In genomic region chrX:10554612-10555270, GRCh38 we compare ENCODE assay signal across 20 cellular contexts.
A peak's percentile ranks its signal among the peaks of the same experiment; 100 is the strongest.
DNase-seq lines count a peak whose midpoint lies in the region; ATAC-seq and TF ChIP-seq lines count a peak whose summit lies in the region.
"Had no signal": no experiment of that assay in that cellular context is flagged by ENCODE, and none has a peak within 500 bp of the region (broad histone marks: within the 10 kb centered on the region; RNA-seq: fewer than 3 reads in every experiment).

No MANE protein-coding gene starts in this region.

- intact Hi-C loops in IMR-90 (cut with micrococcal nuclease), result no loop called here

- H3K27ac Mint-ChIP-seq in endothelial cell (ENCODE audit: unreplicated experiment), result peak overlapping the region; percentile 78
- H3K27ac Mint-ChIP-seq: CD8-positive, alpha-beta memory T cell had no signal

- no peak overlapping the region for H4K91ac ChIP-seq in IMR-90 (ENCODE audit: insufficient read depth, low read depth, low read length)

- CTCF ChIA-PET in IMR-90 (lab: Yijun Ruan, JAX), result no interaction called here

- WGBS in IMR-90 (ENCODE audit: extremely low coverage in 2 of 2, insufficient read length in 1 of 2), 2 experiments, result 57% methylated on average over 4 of the region's 6 CpGs; no CpG with 5 or more reads in 1 of the 2 experiments
- 82% methylated on average over 6 of the region's 6 CpGs for WGBS in liver

- H3K4ac ChIP-seq in IMR-90 (ENCODE audit: low read depth, low read length), result no peak overlapping the region

- H3K9me1 ChIP-seq in IMR-90 (ENCODE audit: insufficient read depth, low read length), result no peaks in the 10 kb centered on the region

- H3K4me1 Mint-ChIP-seq in endothelial cell (ENCODE audit: unreplicated experiment), result peaks cover 26% of the 10 kb centered on the region
- H3K4me1 Mint-ChIP-seq: CD8-positive, alpha-beta memory T cell had no signal

- no peak overlapping the region for H2BK5ac ChIP-seq in IMR-90 (ENCODE audit: low read depth, low read length, poor library complexity, severe bottlenecking)

- H3K36me3 Mint-ChIP-seq in endothelial cell (ENCODE audit: low read depth, unreplicated experiment), result no peaks in the 10 kb centered on the region
- H3K36me3 Mint-ChIP-seq: CD8-positive, alpha-beta memory T cell had no signal

- peaks cover 14 to 37% of the 10 kb centered on the region in 2 experiments; a peak in 3 of 4 replicates for H3K79me1 ChIP-seq in IMR-90 (ENCODE audit: low read depth in 1 of 2, low read length in 2 of 2)

- POLR2A ChIA-PET in IMR-90 (lab: Charles Lee; ENCODE audit: unreplicated experiment), result interaction anchor here (0.6 kb wide), 1 partner anchor 16 kb away, joined by 6 read pairs; no protein-coding TSS in a partner anchor

- H3K27me3 ChIP-seq in IMR-90 (ENCODE audit: control insufficient read depth, insufficient read depth, low read length) (no peaks in the 10 kb centered on the region), liver (ENCODE audit: control insufficient read depth in 4 of 4, insufficient read depth in 4 of 4, low read length in 3 of 4) (no peaks in the 10 kb centered on the region)

- H3K23ac ChIP-seq in IMR-90 (ENCODE audit: low read depth, low read length), result no peak overlapping the region

- no peak for DNase-seq in IMR-90
- DNase-seq in endothelial cell (ENCODE audit: low spot score), result no peak
- DNase-seq in pulmonary artery endothelial cell (ENCODE audit: low read depth, low spot score), result peak; percentile 73
- DNase-seq in HuH-7 (ENCODE audit: low spot score), result no peak
- DNase-seq in NCI-H1105 (lab: John Stamatoyannopoulos, UW), result no peak
- no peak for DNase-seq in glomerular visceral epithelial cell (ENCODE audit: extremely low spot score)
- DNase-seq: CD8-positive, alpha-beta memory T cell; GDM1; GOT3; NCI-H1048; NCI-H146; NCI-H2081 treated with DMSO at 0.1 percent for 48 hours; NCI-H510A; NCI-H82; PC-3 had no signal

- H4K8ac ChIP-seq in IMR-90 (ENCODE audit: low read depth in 2 of 2, low read length in 2 of 2), result no peak overlapping the region

- dilution Hi-C loops in IMR-90 (cut with HindIII; ENCODE audit: low sequenced_read_pairs, unreplicated experiment), result no loop called here

- no peaks in the 10 kb centered on the region; the same call in 1 of the 2 replicates for H4K20me1 ChIP-seq in IMR-90 (ENCODE audit: insufficient read depth, low read length)
- H4K20me1 ChIP-seq: BLaER1 treated with 17β-estradiol and CSF1 and Interleukin-3, amounts not matched to agents 10 nM and 100 nM had no signal

- no peak overlapping the region for H4K5ac ChIP-seq in IMR-90 (ENCODE audit: low read depth, low read length)

- H3K4me2 ChIP-seq in IMR-90 (ENCODE audit: low read depth, low read length), result no peak overlapping the region
- H3K4me2 ChIP-seq: A549; BLaER1 treated with 17β-estradiol and CSF1 and Interleukin-3, amounts not matched to agents 10 nM and 100 nM had no signal

- ATAC-seq in IMR-90 (ENCODE audit: low read depth), result no peak
- no peak for ATAC-seq in GM21717 (IDR thresholded peaks at IDR 0.05; ENCODE audit: unreplicated experiment)
- ATAC-seq: A549, GM12878, PC-3 had no signal

- TF ChIP-seq CTCF in IMR-90 (conservative IDR thresholded peaks at IDR 0.05; ENCODE audit: low read depth, low read length) (no peak), endothelial cell (IDR thresholded peaks at IDR 0.05; ENCODE audit: unreplicated experiment) (no peak), liver (IDR thresholded peaks at IDR 0.05; ENCODE audit: low read depth, low read length, missing input control) (no peak)

- H2AFZ ChIP-seq in IMR-90 (replicated peaks; ENCODE audit: low read length, poor library complexity), result no peak overlapping the region

- no peak overlapping the region for H2AK5ac ChIP-seq in IMR-90 (ENCODE audit: low read depth, low read length)

- H3K18ac ChIP-seq in IMR-90 (ENCODE audit: low read depth, low read length), result peak overlapping the region; percentile 54; the same call in 1 of the 2 replicates

- no peaks in the 10 kb centered on the region for H3K27me3 Mint-ChIP-seq in endothelial cell (ENCODE audit: unreplicated experiment)
- H3K27me3 Mint-ChIP-seq: CD8-positive, alpha-beta memory T cell had no signal

- in situ Hi-C loops in IMR-90 (cut with MboI; ENCODE audit: low sequenced_read_pairs), result no loop called here

- H3K9me3 ChIP-seq in IMR-90 (ENCODE audit: control insufficient read depth, insufficient read depth, low read length) (no peaks in the 10 kb centered on the region), liver (ENCODE audit: control insufficient read depth in 4 of 4, low read length in 3 of 4) (no peaks in the 10 kb centered on the region)
- H3K9me3 ChIP-seq: A549 had no signal

- TF ChIP-seq POLR2A in IMR-90 (IDR thresholded peaks at IDR 0.05; ENCODE audit: low read depth, low read length), result no peak

- H3K14ac ChIP-seq in IMR-90 (replicated peaks; ENCODE audit: low read depth, low read length), result no peak overlapping the region

- H3K36me3 ChIP-seq in IMR-90 (ENCODE audit: control insufficient read depth, insufficient read depth, low read length) (peaks cover 3% of the 10 kb centered on the region; the same call in 1 of the 2 replicates), liver (ENCODE audit: control insufficient read depth in 4 of 4, insufficient read depth in 3 of 4, low read depth in 1 of 4, low read length in 3 of 4) (no peaks in the 10 kb centered on the region)
- H3K36me3 ChIP-seq: BLaER1 treated with 17β-estradiol and CSF1 and Interleukin-3, amounts not matched to agents 10 nM and 100 nM had no signal

- BruUV-seq in IMR-90 (replicated peaks; lab: Mats Ljungman, UMichigan), result no TSS peak

- H2AK9ac ChIP-seq in IMR-90 (replicated peaks; ENCODE audit: low read depth, low read length, poor library complexity), result no peak overlapping the region

- peaks cover 6% of the 10 kb centered on the region for H3K4me1 ChIP-seq in IMR-90 (ENCODE audit: control insufficient read depth, insufficient read depth, low read length)
- H3K4me1 ChIP-seq in liver (ENCODE audit: control insufficient read depth in 4 of 4, insufficient read depth in 4 of 4, low read length in 3 of 4), result no peaks in the 10 kb centered on the region
- H3K4me1 ChIP-seq: BLaER1 treated with 17β-estradiol and CSF1 and Interleukin-3, amounts not matched to agents 10 nM and 100 nM had no signal

- H3K4me3 ChIP-seq in IMR-90 (ENCODE audit: insufficient read depth, low read depth, low read length) (no peak overlapping the region), liver (ENCODE audit: low read depth in 1 of 3, low read length in 3 of 3) (no peak overlapping the region)
- H3K4me3 ChIP-seq: A549; BLaER1 treated with 17β-estradiol and CSF1 and Interleukin-3, amounts not matched to agents 10 nM and 100 nM; GM12878 had no signal

- H3K9me3 Mint-ChIP-seq in endothelial cell (ENCODE audit: unreplicated experiment), result no peaks in the 10 kb centered on the region

- no peak overlapping the region for H3K56ac ChIP-seq in IMR-90 (ENCODE audit: extremely low read depth, insufficient read depth, low read length)

- TF ChIP-seq RAD21 in IMR-90 (IDR thresholded peaks at IDR 0.05; ENCODE audit: low read length), result no peak
- no peak for TF ChIP-seq RAD21 in liver (IDR thresholded peaks at IDR 0.05)

- H3K4me3 Mint-ChIP-seq in endothelial cell (ENCODE audit: unreplicated experiment), result no peak overlapping the region
- H3K4me3 Mint-ChIP-seq: CD8-positive, alpha-beta memory T cell had no signal

- H2BK120ac ChIP-seq in IMR-90 (ENCODE audit: low read depth, low read length), result no peak overlapping the region

- no peak overlapping the region for H2BK20ac ChIP-seq in IMR-90 (ENCODE audit: low read depth, low read length)

- H3K27ac ChIP-seq in IMR-90 (ENCODE audit: insufficient read depth, low read length) (no peak overlapping the region; the same call in 1 of the 2 replicates), liver (ENCODE audit: low read depth in 1 of 2, low read length in 2 of 2) (no peak overlapping the region)
- H3K27ac ChIP-seq: BLaER1 treated with 17β-estradiol and CSF1 and Interleukin-3, amounts not matched to agents 10 nM and 100 nM had no signal

- no peak overlapping the region for H3K9ac ChIP-seq in IMR-90 (ENCODE audit: low read depth, low read length)
- no peak overlapping the region for H3K9ac ChIP-seq in liver (ENCODE audit: low read depth in 1 of 2, low read length in 2 of 2)
- H3K9ac ChIP-seq: BLaER1 treated with 17β-estradiol and CSF1 and Interleukin-3, amounts not matched to agents 10 nM and 100 nM had no signal

- no peak overlapping the region for H2BK15ac ChIP-seq in IMR-90 (ENCODE audit: low read depth, low read length)

TF ChIP-seq in IMR-90, 13 proteins besides CTCF, POLR2A, EP300 and RAD21 (continues in another document):
- TF ChIP-seq RFX5 (IDR thresholded peaks at IDR 0.05; ENCODE audit: low read depth, low read length) (no peak), CHD1 (IDR thresholded peaks at IDR 0.05; ENCODE audit: low read depth, low read length) (no peak), MXI1 (IDR thresholded peaks at IDR 0.05; ENCODE audit: borderline replicate concordance, low read depth, low read length) (no peak), ELK1 (IDR thresholded peaks at IDR 0.05; ENCODE audit: borderline replicate concordance, low read depth, low read length) (no peak), MAZ (IDR thresholded peaks at IDR 0.05; ENCODE audit: borderline replicate concordance, low read depth, low read length) (no peak)

TF ChIP-seq in liver, 16 proteins besides CTCF, POLR2A, EP300 and RAD21:
- TF ChIP-seq HNF4G (IDR thresholded peaks at IDR 0.05) (no peak), NR2F2 (IDR thresholded peaks at IDR 0.05) (peak; percentile 87)
TF ChIP-seq in liver: peak in this region for 1.
